ENCODE assay signal across 8 cellular contexts in genomic region chrX:51893931-51894696, GRCh38. TPM values are rescaled to one million over a fixed set of nuclear protein-coding genes. Genes with fewer than 3 reads are reported as not detected.
DNase-seq lines count a peak whose midpoint lies in the region; ATAC-seq and TF ChIP-seq lines count a peak whose summit lies in the region.

No MANE protein-coding gene starts in this region.

- H3K4me3 ChIP-seq in cardiac muscle cell, result peak overlapping the region; percentile 64

- no peaks in the 10 kb centered on the region for H3K27me3 Mint-ChIP-seq in activated naive CD4-positive, alpha-beta T cell treated with anti-CD3 and anti-CD28 coated beads, Interleukin-2, amount 50 U/mL, for 24 hours

- DNase-seq in Daoy (ENCODE audit: low read depth), result peak; percentile 4
- peak; percentile 56 for DNase-seq in NCI-H1105 (lab: John Stamatoyannopoulos, UW)
- DNase-seq in cardiac muscle cell (ENCODE audit: low read depth in 1 of 2, low spot score in 1 of 2), result peak; percentile 42 to 61
- DNase-seq in pons (ENCODE audit: low spot score), result peak; percentile 20
- DNase-seq in OCI-M2 (lab: John Stamatoyannopoulos, UW; ENCODE audit: unreplicated experiment), result no peak
- no peak for DNase-seq in omental fat pad (ENCODE audit: low spot score)

- H3K9me3 Mint-ChIP-seq in activated naive CD4-positive, alpha-beta T cell treated with anti-CD3 and anti-CD28 coated beads, Interleukin-2, amount 50 U/mL, for 24 hours, result no peaks in the 10 kb centered on the region

- peaks cover 2% of the 10 kb centered on the region for H3K36me3 Mint-ChIP-seq in activated naive CD4-positive, alpha-beta T cell treated with anti-CD3 and anti-CD28 coated beads, Interleukin-2, amount 50 U/mL, for 24 hours

- H3K9me3 ChIP-seq in cardiac muscle cell (ENCODE audit: low read depth), result no peaks in the 10 kb centered on the region

- H3K4me1 ChIP-seq in cardiac muscle cell (ENCODE audit: low read depth), result peaks cover 7% of the 10 kb centered on the region

- peaks cover 31% of the 10 kb centered on the region for H3K4me1 Mint-ChIP-seq in activated naive CD4-positive, alpha-beta T cell treated with anti-CD3 and anti-CD28 coated beads, Interleukin-2, amount 50 U/mL, for 24 hours

- peak overlapping the region; percentile 95 for H3K4me3 Mint-ChIP-seq in activated naive CD4-positive, alpha-beta T cell treated with anti-CD3 and anti-CD28 coated beads, Interleukin-2, amount 50 U/mL, for 24 hours

- H3K27ac Mint-ChIP-seq in activated naive CD4-positive, alpha-beta T cell treated with anti-CD3 and anti-CD28 coated beads, Interleukin-2, amount 50 U/mL, for 24 hours, result peak overlapping the region; percentile 84

- peaks cover 17% of the 10 kb centered on the region for H3K36me3 ChIP-seq in cardiac muscle cell

- ATAC-seq in GM19395 (IDR thresholded peaks at IDR 0.05; ENCODE audit: unreplicated experiment) (no peak), omental fat pad (ENCODE audit: low FRiP score) (no peak)

- no peaks in the 10 kb centered on the region for H3K27me3 ChIP-seq in cardiac muscle cell

- TF ChIP-seq CTCF in cardiac muscle cell (IDR thresholded peaks at IDR 0.05; ENCODE audit: low read depth, low read length), result no peak
- no peak for TF ChIP-seq CTCF in omental fat pad (IDR thresholded peaks at IDR 0.05)

- peak overlapping the region; percentile 88 for H3K27ac ChIP-seq in cardiac muscle cell

RNA-seq across cellular contexts. Expression of gene MAGED1, which starts 0.7 kb away (rescaled TPM):
- total RNA-seq in Daoy (2014; rRNA removed; shearing (Covaris generic)), result 105 and 110 TPM in 2 replicates
- total RNA-seq in cardiac muscle cell (319 and 383 TPM in 2 replicates), omental fat pad (10 to 100 TPM; 27.1 to 57.7 (median 33.1) TPM)
- 420 and 486 TPM in 2 replicates for polyA plus RNA-seq in cardiac muscle cell

Comparison
In these comparisons a context has a peak if more than half of its experiments do, and no peak if none do; other contexts are left out.
1. DNase-seq: peak in Daoy (single experiment), NCI-H1105 (single experiment), cardiac muscle cell (2 of 2) and pons (single experiment); none in OCI-M2 (single experiment) and omental fat pad (single experiment).